1 cellular context compared by ENCODE assay signal in the genomic region with DNA sequence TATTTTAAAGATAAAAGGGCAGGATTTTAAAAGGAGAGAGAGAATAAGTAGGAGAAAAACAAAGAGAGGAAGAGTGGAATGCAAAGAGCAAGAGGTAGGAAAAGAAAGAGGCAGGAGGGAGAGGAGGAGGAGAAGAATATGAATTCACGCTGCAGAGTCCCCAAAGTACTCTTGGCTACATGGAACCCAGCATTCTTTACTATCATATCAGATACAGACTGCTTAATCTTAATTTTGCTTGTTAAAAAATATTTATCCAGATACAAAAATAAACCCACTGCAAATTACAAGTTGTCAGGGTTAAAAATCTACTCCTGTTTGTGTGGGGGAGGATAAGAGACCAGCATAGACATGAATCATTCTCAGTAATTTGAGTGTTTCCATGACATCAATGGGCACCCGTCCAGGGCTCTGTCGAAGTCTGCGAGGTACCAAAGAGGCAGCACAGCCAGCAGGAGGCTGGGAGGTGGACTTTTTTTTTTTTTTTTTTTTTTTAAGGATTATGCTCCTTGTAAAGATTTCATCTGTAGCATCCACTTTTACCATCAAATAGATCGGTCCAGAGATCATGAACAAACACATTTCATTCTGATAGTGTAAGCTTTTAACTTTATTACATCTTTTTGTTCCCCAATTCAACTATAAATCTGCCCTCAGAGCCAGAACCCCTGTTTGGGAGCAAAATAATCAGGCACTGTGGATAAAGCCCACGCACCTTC.
TF ChIP-seq lines count a peak whose summit lies in the region.

No MANE protein-coding gene starts in this region.

TF ChIP-seq in HEK293, 187 proteins besides CTCF, POLR2A, EP300 and RAD21 (continued from another document):
- TF ChIP-seq, protein P1, sequence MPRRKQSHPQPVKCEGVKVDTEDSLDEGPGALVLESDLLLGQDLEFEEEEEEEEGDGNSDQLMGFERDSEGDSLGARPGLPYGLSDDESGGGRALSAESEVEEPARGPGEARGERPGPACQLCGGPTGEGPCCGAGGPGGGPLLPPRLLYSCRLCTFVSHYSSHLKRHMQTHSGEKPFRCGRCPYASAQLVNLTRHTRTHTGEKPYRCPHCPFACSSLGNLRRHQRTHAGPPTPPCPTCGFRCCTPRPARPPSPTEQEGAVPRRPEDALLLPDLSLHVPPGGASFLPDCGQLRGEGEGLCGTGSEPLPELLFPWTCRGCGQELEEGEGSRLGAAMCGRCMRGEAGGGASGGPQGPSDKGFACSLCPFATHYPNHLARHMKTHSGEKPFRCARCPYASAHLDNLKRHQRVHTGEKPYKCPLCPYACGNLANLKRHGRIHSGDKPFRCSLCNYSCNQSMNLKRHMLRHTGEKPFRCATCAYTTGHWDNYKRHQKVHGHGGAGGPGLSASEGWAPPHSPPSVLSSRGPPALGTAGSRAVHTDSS (tag by site-specific recombination; IDR thresholded peaks at IDR 0.05): peak; percentile 61; the same call in 1 of the 2 replicates
- TF ChIP-seq ZNF121 (tag by site-specific recombination; IDR thresholded peaks at IDR 0.05) (no peak), ZNF530 (tag by site-specific recombination; IDR thresholded peaks at IDR 0.05; ENCODE audit: low read depth) (no peak), ZNF76 (tag by site-specific recombination; IDR thresholded peaks at IDR 0.05; ENCODE audit: borderline replicate concordance, low read depth) (no peak), ZNF501 (tag by site-specific recombination; IDR thresholded peaks at IDR 0.05) (peak; percentile 42; the same call in 1 of the 2 replicates), ZFP37 (tag by site-specific recombination; IDR thresholded peaks at IDR 0.05) (no peak), ZNF146 (tag by site-specific recombination; IDR thresholded peaks at IDR 0.05) (no peak), ZNF843 (tag by site-specific recombination; IDR thresholded peaks at IDR 0.05) (peak; percentile 90), ZXDB (tag by site-specific recombination; IDR thresholded peaks at IDR 0.05) (peak; percentile 90), ZFP3 (tag by site-specific recombination; IDR thresholded peaks at IDR 0.05; ENCODE audit: low read depth) (no peak), ZNF610 (tag by site-specific recombination; IDR thresholded peaks at IDR 0.05; ENCODE audit: borderline replicate concordance) (no peak), KLF10 (tag by site-specific recombination; IDR thresholded peaks at IDR 0.05) (no peak), ZNF302 (tag by site-specific recombination; IDR thresholded peaks at IDR 0.05; ENCODE audit: low read depth) (no peak), ZNF626 (tag by site-specific recombination; IDR thresholded peaks at IDR 0.05) (no peak)
- TF ChIP-seq, protein P2, sequence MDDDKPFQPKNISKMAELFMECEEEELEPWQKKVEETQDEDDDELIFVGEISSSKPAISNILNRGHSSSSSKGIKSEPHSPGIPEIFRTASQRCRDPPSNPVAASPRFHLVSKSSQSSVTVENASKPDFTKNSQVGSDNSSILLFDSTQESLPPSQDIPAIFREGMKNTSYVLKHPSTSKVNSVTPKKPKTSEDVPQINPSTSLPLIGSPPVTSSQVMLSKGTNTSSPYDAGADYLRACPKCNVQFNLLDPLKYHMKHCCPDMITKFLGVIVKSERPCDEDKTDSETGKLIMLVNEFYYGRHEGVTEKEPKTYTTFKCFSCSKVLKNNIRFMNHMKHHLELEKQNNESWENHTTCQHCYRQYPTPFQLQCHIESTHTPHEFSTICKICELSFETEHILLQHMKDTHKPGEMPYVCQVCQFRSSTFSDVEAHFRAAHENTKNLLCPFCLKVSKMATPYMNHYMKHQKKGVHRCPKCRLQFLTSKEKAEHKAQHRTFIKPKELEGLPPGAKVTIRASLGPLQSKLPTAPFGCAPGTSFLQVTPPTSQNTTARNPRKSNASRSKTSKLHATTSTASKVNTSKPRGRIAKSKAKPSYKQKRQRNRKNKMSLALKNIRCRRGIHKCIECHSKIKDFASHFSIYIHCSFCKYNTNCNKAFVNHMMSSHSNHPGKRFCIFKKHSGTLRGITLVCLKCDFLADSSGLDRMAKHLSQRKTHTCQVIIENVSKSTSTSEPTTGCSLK (tag by site-specific recombination; IDR thresholded peaks at IDR 0.05): no peak
- TF ChIP-seq, protein P3, sequence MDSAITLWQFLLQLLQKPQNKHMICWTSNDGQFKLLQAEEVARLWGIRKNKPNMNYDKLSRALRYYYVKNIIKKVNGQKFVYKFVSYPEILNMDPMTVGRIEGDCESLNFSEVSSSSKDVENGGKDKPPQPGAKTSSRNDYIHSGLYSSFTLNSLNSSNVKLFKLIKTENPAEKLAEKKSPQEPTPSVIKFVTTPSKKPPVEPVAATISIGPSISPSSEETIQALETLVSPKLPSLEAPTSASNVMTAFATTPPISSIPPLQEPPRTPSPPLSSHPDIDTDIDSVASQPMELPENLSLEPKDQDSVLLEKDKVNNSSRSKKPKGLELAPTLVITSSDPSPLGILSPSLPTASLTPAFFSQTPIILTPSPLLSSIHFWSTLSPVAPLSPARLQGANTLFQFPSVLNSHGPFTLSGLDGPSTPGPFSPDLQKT (IDR thresholded peaks at IDR 0.05; ENCODE audit: borderline replicate concordance, low read depth, low read length): no peak
- TF ChIP-seq, protein P4, sequence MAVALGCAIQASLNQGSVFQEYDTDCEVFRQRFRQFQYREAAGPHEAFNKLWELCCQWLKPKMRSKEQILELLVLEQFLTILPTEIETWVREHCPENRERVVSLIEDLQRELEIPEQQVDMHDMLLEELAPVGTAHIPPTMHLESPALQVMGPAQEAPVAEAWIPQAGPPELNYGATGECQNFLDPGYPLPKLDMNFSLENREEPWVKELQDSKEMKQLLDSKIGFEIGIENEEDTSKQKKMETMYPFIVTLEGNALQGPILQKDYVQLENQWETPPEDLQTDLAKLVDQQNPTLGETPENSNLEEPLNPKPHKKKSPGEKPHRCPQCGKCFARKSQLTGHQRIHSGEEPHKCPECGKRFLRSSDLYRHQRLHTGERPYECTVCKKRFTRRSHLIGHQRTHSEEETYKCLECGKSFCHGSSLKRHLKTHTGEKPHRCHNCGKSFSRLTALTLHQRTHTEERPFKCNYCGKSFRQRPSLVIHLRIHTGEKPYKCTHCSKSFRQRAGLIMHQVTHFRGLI (tag by site-specific recombination; IDR thresholded peaks at IDR 0.05): peak; percentile 6; the same call in 1 of the 2 replicates
